22 cellular contexts compared by ENCODE assay signal in the genomic region with DNA sequence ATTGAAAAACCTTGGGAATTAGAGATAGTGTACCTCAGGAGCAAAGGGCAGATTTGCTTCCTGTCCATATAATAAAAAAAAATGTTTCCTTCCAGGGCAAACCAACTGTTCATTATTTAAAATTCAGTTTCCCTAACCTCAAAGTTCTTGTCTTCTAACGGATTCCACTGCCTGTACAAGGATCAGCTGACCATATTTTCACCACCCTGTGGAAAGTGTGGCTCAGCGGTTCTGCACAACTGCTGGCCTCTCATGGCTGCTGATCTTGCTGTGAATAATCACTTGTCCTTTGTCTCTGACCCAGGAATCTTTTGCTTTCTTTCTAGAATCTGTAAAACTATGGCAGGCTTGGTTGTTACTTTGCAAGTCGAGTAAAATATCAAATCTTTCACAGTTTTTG.
DNase-seq lines count a peak whose midpoint lies in the region; ATAC-seq, FAIRE-seq and TF ChIP-seq lines count a peak whose summit lies in the region.
"Had no signal": no experiment of that assay in that cellular context is flagged by ENCODE, and none has a peak within 500 bp of the region (broad histone marks: within the 10 kb centered on the region; RNA-seq: fewer than 3 reads in every experiment).

No MANE protein-coding gene starts in this region.

- no peaks in the 10 kb centered on the region for H3K9me3 Mint-ChIP-seq in neural progenitor cell

- dilution Hi-C loops in mammary epithelial cell (cut with HindIII; ENCODE audit: low sequenced_read_pairs), result no loop called here

- peaks cover 2% of the 10 kb centered on the region for H3K27me3 Mint-ChIP-seq in neural progenitor cell (ENCODE audit: insufficient read depth, low read depth)
- H3K27me3 Mint-ChIP-seq: CD4-positive, alpha-beta T cell had no signal

- H3K9me1 ChIP-seq in K562 (ENCODE audit: control insufficient read depth, insufficient read depth, low read length), result no peaks in the 10 kb centered on the region

- intact Hi-C loops in mammary epithelial cell (cut with micrococcal nuclease), result no loop called here
- intact Hi-C loops in breast epithelium (cut with DNase I; ENCODE audit: low total_unique reads), result no loop called here
- intact Hi-C loops in K562 (cut with micrococcal nuclease), result no loop called here

- peaks cover 3% of the 10 kb centered on the region for H3K4me1 Mint-ChIP-seq in neural progenitor cell

- H3K27ac ChIP-seq in mammary epithelial cell (ENCODE audit: insufficient read depth, low read depth, low read length) (no peak overlapping the region), breast epithelium (no peak overlapping the region), K562 (ENCODE audit: extremely low read depth, low read depth, low read length) (peak overlapping the region; percentile 14; the same call in 1 of the 3 replicates), neural progenitor cell (no peak overlapping the region)
- H3K27ac ChIP-seq: 22Rv1, A549, C4-2B, HL-60 had no signal

- TF ChIP-seq RAD21 in K562 (CRISPR knock-in tag; conservative IDR thresholded peaks at IDR 0.05 in 1 of 2, IDR thresholded peaks at IDR 0.05 in 1 of 2), result no peak

- H3K4me2 ChIP-seq in mammary epithelial cell (ENCODE audit: insufficient read depth, low read depth, low read length), result no peak overlapping the region
- H3K4me2 ChIP-seq in K562 (ENCODE audit: insufficient read depth, low read length), result no peak overlapping the region
- no peak overlapping the region for H3K4me2 ChIP-seq in neural progenitor cell
- H3K4me2 ChIP-seq: A549 had no signal

- no TSS peak for BruUV-seq in mammary epithelial cell (replicated peaks; lab: Mats Ljungman, UMichigan)
- BruUV-seq in K562 (replicated peaks; lab: Mats Ljungman, UMichigan), result no TSS peak

- H3K27me3 ChIP-seq in mammary epithelial cell (ENCODE audit: insufficient read depth, low read length), result no peaks in the 10 kb centered on the region
- no peaks in the 10 kb centered on the region for H3K27me3 ChIP-seq in breast epithelium
- no peaks in the 10 kb centered on the region for H3K27me3 ChIP-seq in K562 (ENCODE audit: control insufficient read depth in 2 of 2, insufficient read depth in 2 of 2, low read length in 2 of 2)
- H3K27me3 ChIP-seq in neural progenitor cell, result no peaks in the 10 kb centered on the region

- no peaks in the 10 kb centered on the region for H3K4me1 ChIP-seq in mammary epithelial cell (ENCODE audit: insufficient read depth, low read length)
- H3K4me1 ChIP-seq in breast epithelium, result no peaks in the 10 kb centered on the region
- H3K4me1 ChIP-seq in K562 (replicated peaks in 1 of 2; ENCODE audit: control insufficient read depth in 2 of 2, insufficient read depth in 2 of 2, low read length in 2 of 2), result no peaks in the 10 kb centered on the region; a peak in 1 of 5 replicates
- H3K4me1 ChIP-seq in neural progenitor cell, result no peaks in the 10 kb centered on the region
- H3K4me1 ChIP-seq: A549, Caco-2 had no signal

- no peak for TF ChIP-seq EP300 in K562 (IDR thresholded peaks at IDR 0.05; ENCODE audit: low read length)

- H2AFZ ChIP-seq in mammary epithelial cell (ENCODE audit: low read depth, low read length), result peak overlapping the region; percentile 42
- no peak overlapping the region for H2AFZ ChIP-seq in K562 (ENCODE audit: low read depth, low read length)
- H2AFZ ChIP-seq in neural progenitor cell (replicated peaks), result no peak overlapping the region

- no peaks in the 10 kb centered on the region for H3F3A ChIP-seq in neural progenitor cell (ENCODE audit: low read depth)

- in situ Hi-C loops in mammary epithelial cell (cut with MboI; ENCODE audit: low sequenced_read_pairs in 2 of 2) (no loop called here), K562 (cut with MboI) (no loop called here)

- POLR2A ChIA-PET in K562 (lab: Yijun Ruan, JAX), result no interaction called here

- WGBS in mammary epithelial cell (ENCODE audit: low coverage, missing lambda C conversion rate), result 38% methylated on average over 3 of the region's 3 CpGs
- WGBS in K562 (ENCODE audit: insufficient coverage, low coverage, missing lambda C conversion rate), result 24% methylated on average over 3 of the region's 3 CpGs

- CTCF ChIA-PET in mammary epithelial cell (lab: Charles Lee; ENCODE audit: low non-redundant PET) (no interaction called here), K562 (lab: Yijun Ruan, JAX; ENCODE audit: low intra/inter-chr PET ratio) (no interaction called here)

- peak overlapping the region; percentile 37 for H3K27ac Mint-ChIP-seq in neural progenitor cell
- H3K27ac Mint-ChIP-seq: CD4-positive, alpha-beta T cell had no signal

- TF ChIP-seq POLR2A in breast epithelium (IDR thresholded peaks at IDR 0.05) (no peak), K562 (conservative IDR thresholded peaks at IDR 0.05) (no peak)

- H4K20me1 ChIP-seq in mammary epithelial cell (ENCODE audit: insufficient read depth, low read length) (no peaks in the 10 kb centered on the region), K562 (replicated peaks; ENCODE audit: control insufficient read depth, insufficient read depth, low read length) (no peaks in the 10 kb centered on the region), neural progenitor cell (ENCODE audit: low read depth) (no peaks in the 10 kb centered on the region)

- H3K9me3 ChIP-seq in mammary epithelial cell (replicated peaks; ENCODE audit: insufficient read depth, low read length) (no peaks in the 10 kb centered on the region), breast epithelium (no peaks in the 10 kb centered on the region), K562 (replicated peaks; ENCODE audit: control insufficient read depth, insufficient read depth, low read depth, low read length) (no peaks in the 10 kb centered on the region), neural progenitor cell (ENCODE audit: low read depth) (no peaks in the 10 kb centered on the region)
- H3K9me3 ChIP-seq: A549, Caco-2, HAP-1 had no signal

- H3K79me2 ChIP-seq in mammary epithelial cell (ENCODE audit: insufficient read depth, low read length) (no peaks in the 10 kb centered on the region), K562 (ENCODE audit: control insufficient read depth, insufficient read depth, low read length) (peaks cover 58% of the 10 kb centered on the region), neural progenitor cell (ENCODE audit: low read depth) (no peaks in the 10 kb centered on the region)

- H3K4me3 ChIP-seq in mammary epithelial cell (replicated peaks in 1 of 3; ENCODE audit: insufficient read depth in 1 of 3, low read depth in 2 of 3, low read length in 3 of 3) (no peak overlapping the region), breast epithelium (no peak overlapping the region), K562 (no peak overlapping the region), neural progenitor cell (no peak overlapping the region)
- H3K4me3 ChIP-seq: A549, HAP-1 had no signal

- DNase-seq in mammary epithelial cell (no peak), breast epithelium (ENCODE audit: low spot score in 2 of 2) (no peak), K562 (ENCODE audit: extremely low read depth in 1 of 4, low spot score in 3 of 4) (peak in 1 of 4 experiments; percentile 30), neural progenitor cell (ENCODE audit: low spot score) (no peak), HUDEP-2 (lab: John Stamatoyannopoulos, UW; ENCODE audit: unreplicated experiment in 76 of 76) (no peak), SW 1271 (lab: John Stamatoyannopoulos, UW) (no peak)
- DNase-seq: AML-193; Caco-2; CD4-positive, alpha-beta T cell; IMR-90; KBM-7 had no signal

- FAIRE-seq in K562 (lab: Jason Lieb, UNC), result no peak
- FAIRE-seq: A549, D721Med, G401.6, GM12892, GM18507, H1 had no signal

- no peak overlapping the region for H3K9ac ChIP-seq in mammary epithelial cell (ENCODE audit: insufficient read depth, low read length)
- H3K9ac ChIP-seq in K562 (ENCODE audit: insufficient read depth in 1 of 2, low read depth in 2 of 2, low read length in 2 of 2), result no peak overlapping the region
- H3K9ac ChIP-seq in neural progenitor cell, result no peak overlapping the region

- H3K36me3 ChIP-seq in mammary epithelial cell (ENCODE audit: insufficient read depth, low read length) (no peaks in the 10 kb centered on the region), breast epithelium (peaks cover under 1% of the 10 kb centered on the region), K562 (ENCODE audit: control insufficient read depth, insufficient read depth, low read length) (no peaks in the 10 kb centered on the region), neural progenitor cell (no peaks in the 10 kb centered on the region)
- H3K36me3 ChIP-seq: HAP-1 had no signal

- ATAC-seq in K562 (peak; percentile 56), HG02763 (IDR thresholded peaks at IDR 0.05; ENCODE audit: unreplicated experiment) (no peak)
- ATAC-seq: A549 had no signal

- TF ChIP-seq CTCF in mammary epithelial cell (conservative IDR thresholded peaks at IDR 0.05 in 1 of 2, IDR thresholded peaks at IDR 0.05 in 1 of 2; ENCODE audit: extremely low read depth in 1 of 2, insufficient read depth in 1 of 2, low read depth in 1 of 2, low read length in 2 of 2), result no peak
- TF ChIP-seq CTCF in breast epithelium (IDR thresholded peaks at IDR 0.05), result no peak
- TF ChIP-seq CTCF in K562 (IDR thresholded peaks at IDR 0.05 in 2 of 3, conservative IDR thresholded peaks at IDR 0.05 in 1 of 3; ENCODE audit: insufficient read depth in 2 of 3, low read depth in 1 of 3, low read length in 3 of 3), result no peak
- TF ChIP-seq CTCF in neural progenitor cell (IDR thresholded peaks at IDR 0.05), result no peak

- H3K4me3 Mint-ChIP-seq in neural progenitor cell, result no peak overlapping the region
- H3K4me3 Mint-ChIP-seq: CD4-positive, alpha-beta T cell had no signal

- no peaks in the 10 kb centered on the region for H3K36me3 Mint-ChIP-seq in neural progenitor cell

TF ChIP-seq in K562, 482 proteins besides CTCF, POLR2A, EP300 and RAD21:
- TF ChIP-seq NR2C1 (IDR thresholded peaks at IDR 0.05), result no peak
- TF ChIP-seq NR2C1 (tag; IDR thresholded peaks at IDR 0.05), result peak; percentile 45; the same call in 1 of the 2 replicates
- TF ChIP-seq MYBL2 (IDR thresholded peaks at IDR 0.05; ENCODE audit: low read depth), result peak; percentile 59; the same call in 1 of the 2 replicates
- TF ChIP-seq MYBL2 (CRISPR knock-in tag; IDR thresholded peaks at IDR 0.05; ENCODE audit: borderline replicate concordance), result no peak
- no peak for TF ChIP-seq NFATC3 (IDR thresholded peaks at IDR 0.05)
